ENCODE assay signal across 34 cellular contexts in genomic region chr1:41428736-41429640, GRCh38. TPM values are rescaled to one million over a fixed set of nuclear protein-coding genes. Genes with fewer than 3 reads are reported as not detected.
DNase-seq lines count a peak whose midpoint lies in the region; ATAC-seq and TF ChIP-seq lines count a peak whose summit lies in the region.
"Had no signal": no experiment of that assay in that cellular context is flagged by ENCODE, and none has a peak within 500 bp of the region (broad histone marks: within the 10 kb centered on the region; RNA-seq: fewer than 3 reads in every experiment).

No MANE protein-coding gene starts in this region.

- no peaks in the 10 kb centered on the region for H3K9me3 Mint-ChIP-seq in WTC11
- H3K9me3 Mint-ChIP-seq: activated B cell treated with CpG ODN at 0.5 μM for 24 hours; activated CD4-positive, alpha-beta T cell treated with anti-CD3 and anti-CD28 coated beads, Interleukin-2, amount 10 ng/mL, durations not matched to agents 7 days and 5 days; stimulated activated naive CD8-positive, alpha-beta T cell treated with anti-CD3 and anti-CD28 coated beads, Interleukin-15, Interleukin-2, amounts not matched to agents 100 ng/mL and 50 ng/mL, for 24 hours; T-cell had no signal

- TF ChIP-seq CTCF in HL-60 (IDR thresholded peaks at IDR 0.05; ENCODE audit: insufficient read depth, low read length), result no peak
- TF ChIP-seq CTCF in WTC11 (IDR thresholded peaks at IDR 0.05), result no peak
- no peak for TF ChIP-seq CTCF in lower lobe of right lung (IDR thresholded peaks at IDR 0.05)
- TF ChIP-seq CTCF in OCI-LY7 (conservative IDR thresholded peaks at IDR 0.05; ENCODE audit: low read length), result no peak

- H3K4me3 Mint-ChIP-seq in WTC11, result no peak overlapping the region
- H3K4me3 Mint-ChIP-seq: activated B cell treated with CpG ODN at 0.5 μM for 24 hours; activated CD4-positive, alpha-beta T cell treated with anti-CD3 and anti-CD28 coated beads, Interleukin-2, amount 10 ng/mL, durations not matched to agents 7 days and 5 days; activated naive CD8-positive, alpha-beta T cell; stimulated activated naive CD8-positive, alpha-beta T cell treated with anti-CD3 and anti-CD28 coated beads, Interleukin-15, Interleukin-2, amounts not matched to agents 100 ng/mL and 50 ng/mL, for 24 hours; T-cell had no signal

- H3K4me1 ChIP-seq in lower lobe of right lung (peaks cover 20% of the 10 kb centered on the region), GM23248 (ENCODE audit: insufficient read depth) (peaks cover 16% of the 10 kb centered on the region), OCI-LY7 (ENCODE audit: insufficient read depth, low read length, poor library complexity, severe bottlenecking) (no peaks in the 10 kb centered on the region)

- DNase-seq in DMS 273 (lab: John Stamatoyannopoulos, UW; ENCODE audit: unreplicated experiment) (peak; percentile 95), DMS 273 treated with DMSO at 0.1 percent for 48 hours (lab: John Stamatoyannopoulos, UW) (no peak), HL-60 (ENCODE audit: low read depth in 1 of 2, low spot score in 1 of 2) (no peak), WTC11 (ENCODE audit: low spot score) (no peak), lower lobe of right lung (peak; percentile 21), GM23248 (no peak), OCI-LY7 (ENCODE audit: low spot score) (no peak), NOMO-1 treated with DMSO at 0.1 percent for 48 hours (lab: John Stamatoyannopoulos, UW; ENCODE audit: unreplicated experiment) (no peak)
- DNase-seq: activated B cell treated with CpG ODN at 0.5 μM for 24 hours; activated CD4-positive, alpha-beta T cell treated with anti-CD3 and anti-CD28 coated beads, Interleukin-2, amount 10 ng/mL, durations not matched to agents 7 days and 5 days; activated effector memory CD4-positive, alpha-beta T cell treated with anti-CD3 and anti-CD28 coated beads, Interleukin-2, amount 50 U/mL, for 16 hours; activated T-cell treated with anti-CD3 and anti-CD28 coated beads, Interleukin-2, amount 50 U/mL, for 1 hour; colonic mucosa; DND-41; effector memory CD4-positive, alpha-beta T cell; GF-D8; KG1; left ventricle myocardium inferior; MG63; NCI-H1436; NCI-H510A; nucleus accumbens; Peyer's patch; stimulated activated CD8-positive, alpha-beta memory T cell treated with anti-CD3 and anti-CD28 coated beads, Interleukin-4, amount 100 ng/mL, for 48 hours; T-cell; testis had no signal

- H3K27me3 ChIP-seq in HL-60 (ENCODE audit: insufficient read depth, poor library complexity, severe bottlenecking), result no peaks in the 10 kb centered on the region
- no peaks in the 10 kb centered on the region for H3K27me3 ChIP-seq in lower lobe of right lung (ENCODE audit: low read depth)
- H3K27me3 ChIP-seq in GM23248 (replicated peaks; ENCODE audit: insufficient read depth), result no peaks in the 10 kb centered on the region
- H3K27me3 ChIP-seq: colonic mucosa, MG63, Peyer's patch, SJSA1, testis had no signal

- no peak for ATAC-seq in WTC11
- no peak for ATAC-seq in lower lobe of right lung
- ATAC-seq: sciatic nerve, T-cell had no signal

- H2AFZ ChIP-seq in GM23248 (no peak overlapping the region), OCI-LY7 (ENCODE audit: low read length) (no peak overlapping the region)

- no peaks in the 10 kb centered on the region for H3F3A ChIP-seq in GM23248 (ENCODE audit: insufficient read depth)

- no peaks in the 10 kb centered on the region for H3K27me3 Mint-ChIP-seq in WTC11 (ENCODE audit: low read depth)

- H4K20me1 ChIP-seq in GM23248 (ENCODE audit: insufficient read depth), result no peaks in the 10 kb centered on the region
- no peaks in the 10 kb centered on the region for H4K20me1 ChIP-seq in OCI-LY7 (ENCODE audit: insufficient read depth, low read length)

- H3K36me3 Mint-ChIP-seq in WTC11, result no peaks in the 10 kb centered on the region
- H3K36me3 Mint-ChIP-seq: activated naive CD8-positive, alpha-beta T cell; T-cell had no signal

- H3K9me3 ChIP-seq in lower lobe of right lung, result no peaks in the 10 kb centered on the region
- no peaks in the 10 kb centered on the region for H3K9me3 ChIP-seq in GM23248 (ENCODE audit: low read depth)
- H3K9me3 ChIP-seq in OCI-LY7 (ENCODE audit: low read length), result no peaks in the 10 kb centered on the region
- H3K9me3 ChIP-seq: colonic mucosa, left ventricle myocardium inferior, MG63, Peyer's patch, prostate gland, SJSA1, testis had no signal

- WGBS in GM23248 (ENCODE audit: low coverage in 1 of 2, low lambda C conversion rate in 2 of 2, missing lambda C conversion rate in 2 of 2), 2 experiments, result 77 to 80% methylated on average over 15 to 16 of the region's 16 CpGs

- H3K27ac Mint-ChIP-seq in WTC11, result peak overlapping the region; percentile 51; the same call in 1 of the 2 replicates
- H3K27ac Mint-ChIP-seq: activated B cell treated with CpG ODN at 0.5 μM for 24 hours; activated CD4-positive, alpha-beta T cell treated with anti-CD3 and anti-CD28 coated beads, Interleukin-2, amount 10 ng/mL, durations not matched to agents 7 days and 5 days; activated naive CD8-positive, alpha-beta T cell; stimulated activated naive CD8-positive, alpha-beta T cell treated with anti-CD3 and anti-CD28 coated beads, Interleukin-15, Interleukin-2, amounts not matched to agents 100 ng/mL and 50 ng/mL, for 24 hours; T-cell had no signal

- H3K36me3 ChIP-seq in lower lobe of right lung, result no peaks in the 10 kb centered on the region
- no peaks in the 10 kb centered on the region for H3K36me3 ChIP-seq in GM23248 (ENCODE audit: low read depth)
- no peaks in the 10 kb centered on the region for H3K36me3 ChIP-seq in OCI-LY7 (ENCODE audit: insufficient read depth, low read length)
- H3K36me3 ChIP-seq: colonic mucosa, left ventricle myocardium inferior, MG63, Peyer's patch, prostate gland, SJSA1 had no signal

- intact Hi-C loops in lower lobe of right lung (cut with DNase I), result no loop called here
- intact Hi-C loops in OCI-LY7 (cut with micrococcal nuclease; ENCODE audit: unreplicated experiment), result no loop called here

- in situ Hi-C loops in GM23248 (cut with MboI), result no loop called here

- BruUV-seq in OCI-LY7 (replicated peaks; lab: Mats Ljungman, UMichigan), result no TSS peak

- peaks cover 10% of the 10 kb centered on the region; the same call in 1 of the 2 replicates for H3K4me1 Mint-ChIP-seq in WTC11
- H3K4me1 Mint-ChIP-seq: activated B cell treated with CpG ODN at 0.5 μM for 24 hours; activated CD4-positive, alpha-beta T cell treated with anti-CD3 and anti-CD28 coated beads, Interleukin-2, amount 10 ng/mL, durations not matched to agents 7 days and 5 days; T-cell had no signal

- peak overlapping the region; percentile 50 for H3K27ac ChIP-seq in HL-60 (replicated peaks)
- H3K27ac ChIP-seq in lower lobe of right lung, result no peak overlapping the region
- no peak overlapping the region for H3K27ac ChIP-seq in GM23248
- no peak overlapping the region for H3K27ac ChIP-seq in OCI-LY7 (ENCODE audit: low read depth, low read length, poor library complexity, severe bottlenecking)
- H3K27ac ChIP-seq: 22Rv1, colonic mucosa, left ventricle myocardium inferior, Peyer's patch, prostate gland, SJSA1, testis had no signal

- POLR2A ChIA-PET in WTC11 (lab: Charles Lee) (no interaction called here), OCI-LY7 (lab: Charles Lee) (no interaction called here)

- H3K4me2 ChIP-seq in GM23248 (ENCODE audit: unreplicated experiment) (no peak overlapping the region), OCI-LY7 (ENCODE audit: low read length) (no peak overlapping the region)

- no peak overlapping the region for H3K4me3 ChIP-seq in HL-60 (replicated peaks; ENCODE audit: insufficient read depth, low read length)
- no peak overlapping the region for H3K4me3 ChIP-seq in lower lobe of right lung
- no peak overlapping the region for H3K4me3 ChIP-seq in GM23248
- H3K4me3 ChIP-seq in OCI-LY7 (ENCODE audit: low read depth, low read length, poor library complexity, severe bottlenecking), result no peak overlapping the region
- H3K4me3 ChIP-seq: colonic mucosa, left ventricle myocardium inferior, MG63, Peyer's patch, prostate gland, SJSA1, testis had no signal

- no peaks in the 10 kb centered on the region for H3K79me2 ChIP-seq in GM23248 (ENCODE audit: insufficient read depth)
- H3K79me2 ChIP-seq in OCI-LY7 (ENCODE audit: insufficient read depth, low read depth, low read length), result no peaks in the 10 kb centered on the region

- H3K9me2 ChIP-seq in GM23248 (ENCODE audit: insufficient read depth) (no peaks in the 10 kb centered on the region), OCI-LY7 (ENCODE audit: insufficient read depth, low read length) (no peaks in the 10 kb centered on the region)

- no peak overlapping the region for H3K9ac ChIP-seq in GM23248

- CTCF ChIA-PET in WTC11 (lab: Charles Lee), result interaction anchor here (0.7 to 2.3 kb wide), 3 partner anchors 98 to 106 kb away, joined by 3 to 8 read pairs (median 6); no protein-coding TSS in a partner anchor
- CTCF ChIA-PET in OCI-LY7 (lab: Charles Lee; ENCODE audit: unreplicated experiment), result no interaction called here

TF ChIP-seq in WTC11, 78 proteins besides CTCF, POLR2A, EP300 and RAD21 (continues in another document):
- no peak for TF ChIP-seq ZNF671 (CRISPR knock-in tag; IDR thresholded peaks at IDR 0.05)
- TF ChIP-seq ZNF232 (CRISPR knock-in tag; IDR thresholded peaks at IDR 0.05), result no peak
- no peak for TF ChIP-seq SP1 (CRISPR knock-in tag; conservative IDR thresholded peaks at IDR 0.05)
- no peak for TF ChIP-seq GTF2I (CRISPR knock-in tag; conservative IDR thresholded peaks at IDR 0.05)
- no peak for TF ChIP-seq MLX (CRISPR knock-in tag; IDR thresholded peaks at IDR 0.05)
- no peak for TF ChIP-seq IRF2 (CRISPR knock-in tag; IDR thresholded peaks at IDR 0.05; ENCODE audit: borderline replicate concordance, low read depth)

RNA-seq across cellular contexts. Expression of gene EDN2, which starts 55.5 kb away (rescaled TPM):
- total RNA-seq in WTC11 (2021) (0.33 to 0.39 TPM in 2 of 3 replicates, not detected in the other), lower lobe of right lung (2.1 TPM), OCI-LY7 (2022) (not detected in 2 replicates)
- total RNA-seq in GM23248 (2014; rRNA removed; shearing (Covaris generic)), result not detected in 2 replicates
- polyA plus RNA-seq in GM23248 (2016; fragmentation: Nextera tagmentation; extraction: Ambion mirVana), result not detected in 2 replicates
- not detected in 2 replicates for total RNA-seq in OCI-LY7 (2014; rRNA removed; shearing (Covaris generic))
- total RNA-seq: activated B cell treated with CpG ODN at 0.5 μM for 24 hours; activated CD4-positive, alpha-beta T cell treated with anti-CD3 and anti-CD28 coated beads, Interleukin-2, amount 10 ng/mL, durations not matched to agents 7 days and 5 days; HT1080; mesenteric fat pad; sciatic nerve; T-cell; testis had no signal

Comparison
In these comparisons a context has a peak if more than half of its experiments do, and no peak if none do; other contexts are left out.
1. DNase-seq: peak in DMS 273 (single experiment) and lower lobe of right lung (single experiment); none in DMS 273 treated with DMSO at 0.1 percent for 48 hours (single experiment), HL-60 (0 of 2), WTC11 (single experiment), GM23248 (single experiment), OCI-LY7 (single experiment) and NOMO-1 treated with DMSO at 0.1 percent for 48 hours (single experiment).